In the genomic region with DNA sequence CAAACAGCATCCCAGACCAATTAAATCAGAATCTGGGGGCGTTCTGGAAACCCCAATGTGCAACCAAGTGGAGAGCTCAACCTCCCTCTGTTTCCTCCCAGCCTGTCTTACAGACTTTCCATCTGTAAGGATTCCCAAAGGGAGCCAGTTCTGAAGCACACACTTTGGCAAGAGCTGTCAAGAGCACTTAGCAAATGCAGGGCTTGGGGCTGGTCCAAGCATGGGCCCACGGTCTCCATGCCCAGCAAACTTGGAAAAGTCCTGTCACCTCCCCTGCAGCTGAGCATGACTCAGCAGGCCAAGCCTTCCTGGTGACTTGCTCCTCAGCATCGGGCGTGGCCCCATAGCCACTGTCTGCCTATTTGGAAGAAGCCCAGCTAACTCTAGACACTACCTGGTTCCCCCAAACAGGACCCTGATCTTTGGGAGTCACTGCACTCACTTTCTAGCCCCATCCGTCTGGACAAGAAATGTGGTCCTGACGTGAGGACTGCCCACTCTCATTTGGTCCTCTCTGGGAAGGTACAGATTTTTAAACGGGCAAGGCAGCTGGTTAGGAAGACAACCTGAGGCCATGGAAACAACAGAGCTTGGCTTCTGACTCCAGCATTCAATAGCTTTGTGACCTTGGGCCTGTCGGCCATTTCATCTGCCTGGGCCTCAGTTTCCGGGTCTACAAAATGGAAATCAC, we compare ENCODE assay signal across 1 cellular context.
TF ChIP-seq lines count a peak whose summit lies in the region.

No MANE protein-coding gene starts in this region.

TF ChIP-seq in A549, 52 proteins besides CTCF, POLR2A, EP300 and RAD21 (continued from another document):
- TF ChIP-seq, protein P1, sequence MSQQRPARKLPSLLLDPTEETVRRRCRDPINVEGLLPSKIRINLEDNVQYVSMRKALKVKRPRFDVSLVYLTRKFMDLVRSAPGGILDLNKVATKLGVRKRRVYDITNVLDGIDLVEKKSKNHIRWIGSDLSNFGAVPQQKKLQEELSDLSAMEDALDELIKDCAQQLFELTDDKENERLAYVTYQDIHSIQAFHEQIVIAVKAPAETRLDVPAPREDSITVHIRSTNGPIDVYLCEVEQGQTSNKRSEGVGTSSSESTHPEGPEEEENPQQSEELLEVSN (IDR thresholded peaks at IDR 0.05; ENCODE audit: borderline replicate concordance, low read depth): no peak
- no peak for TF ChIP-seq CEBPB (IDR thresholded peaks at IDR 0.05)
- TF ChIP-seq EHF (CRISPR knock-in tag; IDR thresholded peaks at IDR 0.05): no peak
- TF ChIP-seq, protein P2, sequence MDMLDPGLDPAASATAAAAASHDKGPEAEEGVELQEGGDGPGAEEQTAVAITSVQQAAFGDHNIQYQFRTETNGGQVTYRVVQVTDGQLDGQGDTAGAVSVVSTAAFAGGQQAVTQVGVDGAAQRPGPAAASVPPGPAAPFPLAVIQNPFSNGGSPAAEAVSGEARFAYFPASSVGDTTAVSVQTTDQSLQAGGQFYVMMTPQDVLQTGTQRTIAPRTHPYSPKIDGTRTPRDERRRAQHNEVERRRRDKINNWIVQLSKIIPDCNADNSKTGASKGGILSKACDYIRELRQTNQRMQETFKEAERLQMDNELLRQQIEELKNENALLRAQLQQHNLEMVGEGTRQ (IDR thresholded peaks at IDR 0.05): no peak
- no peak for TF ChIP-seq CBX8 (IDR thresholded peaks at IDR 0.05)
- no peak for TF ChIP-seq POLR2AphosphoS2 (conservative IDR thresholded peaks at IDR 0.05; ENCODE audit: low read length)
- no peak for TF ChIP-seq CHD4 (IDR thresholded peaks at IDR 0.05; ENCODE audit: borderline replicate concordance)
- TF ChIP-seq SMC3 (IDR thresholded peaks at IDR 0.05): 0 out of 3 replicates have a peak, but pooled peaks have one; percentile 11
- TF ChIP-seq ESRRA (IDR thresholded peaks at IDR 0.05; ENCODE audit: borderline replicate concordance, low read length): no peak
- TF ChIP-seq, protein P3, sequence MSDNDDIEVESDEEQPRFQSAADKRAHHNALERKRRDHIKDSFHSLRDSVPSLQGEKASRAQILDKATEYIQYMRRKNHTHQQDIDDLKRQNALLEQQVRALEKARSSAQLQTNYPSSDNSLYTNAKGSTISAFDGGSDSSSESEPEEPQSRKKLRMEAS (IDR thresholded peaks at IDR 0.05): peak; percentile 72
- no peak for TF ChIP-seq RARB (CRISPR knock-in tag; IDR thresholded peaks at IDR 0.05)
- TF ChIP-seq HOXB5 (CRISPR knock-in tag; IDR thresholded peaks at IDR 0.05): peak; percentile 71
- no peak for TF ChIP-seq RCOR1 (IDR thresholded peaks at IDR 0.05; ENCODE audit: low read depth, low read length)
- no peak for TF ChIP-seq CBX2 (IDR thresholded peaks at IDR 0.05; ENCODE audit: borderline replicate concordance, low read depth)
- TF ChIP-seq KDM5A (IDR thresholded peaks at IDR 0.05): no peak
- TF ChIP-seq SREBF2 (IDR thresholded peaks at IDR 0.05): no peak
- TF ChIP-seq PHF8 (IDR thresholded peaks at IDR 0.05; ENCODE audit: borderline replicate concordance, low read depth): no peak
- TF ChIP-seq TP53 (CRISPR knock-in tag; IDR thresholded peaks at IDR 0.05): no peak
